In genomic region chr5:52799983-52800393, GRCh38 we compare ENCODE assay signal across 8 cellular contexts. TPM values are rescaled to one million over a fixed set of nuclear protein-coding genes. Genes with fewer than 3 reads are reported as not detected.
DNase-seq lines count a peak whose midpoint lies in the region; ATAC-seq and TF ChIP-seq lines count a peak whose summit lies in the region.

No MANE protein-coding gene starts in this region.

- H3K9me3 ChIP-seq in left lung, result no peaks in the 10 kb centered on the region

- H3K27ac ChIP-seq in left lung, result peak overlapping the region; percentile 96 to 97

- peak; percentile 87 for ATAC-seq in GM19397 (IDR thresholded peaks at IDR 0.05; ENCODE audit: unreplicated experiment)
- peak; percentile 76 for ATAC-seq in HG03558 (IDR thresholded peaks at IDR 0.05; ENCODE audit: extremely low read depth, unreplicated experiment)
- ATAC-seq in left lung, result peak; percentile 90

- no peak for TF ChIP-seq CTCF in left lung (IDR thresholded peaks at IDR 0.05)

- H3K36me3 ChIP-seq in left lung, result peaks cover 0 to 16% of the 10 kb centered on the region in 2 donors

- intact Hi-C loops in left lung (cut with DNase I), result loop anchor here in 1 of 2 donors (10.0 kb wide), 1 partner anchor 95 kb away; no protein-coding TSS in a partner anchor

- H3K4me1 ChIP-seq in left lung, result peaks cover 20 to 67% of the 10 kb centered on the region in 2 donors

- DNase-seq in CD1c-positive myeloid dendritic cell (ENCODE audit: extremely low spot score) (peak; percentile 99), NCI-H69 (lab: John Stamatoyannopoulos, UW) (peak; percentile 97), cortex of kidney (lab: John Stamatoyannopoulos, UW) (peak; percentile 70), left lung (peak; percentile 98 to 99)
- DNase-seq in activated CD4-positive, alpha-beta T cell treated with anti-CD3 and anti-CD28 coated beads, Interleukin-2, amount 50 U/mL, for 1 hour, result peak; percentile 95
- peak; percentile 93 for DNase-seq in stimulated activated CD4-positive, alpha-beta T cell treated with anti-CD3 and anti-CD28 coated beads, Interleukin-2, amount 100 ng/mL, for 4 hours (ENCODE audit: low read depth)

- H3K4me3 ChIP-seq in left lung, result peak overlapping the region; percentile 56 to 80

- H3K27me3 ChIP-seq in left lung, result no peaks in the 10 kb centered on the region

RNA-seq across cellular contexts. Expression of gene ITGA1, which starts 12.3 kb away (rescaled TPM):
- 100 to 1,000 TPM in 1 of 2 donors, 10 to 100 TPM in 1; 87.5 to 127 TPM for total RNA-seq in left lung

RNA-seq across cellular contexts. Expression of gene PELO, which starts 12.3 kb away (rescaled TPM):
- total RNA-seq in left lung, result 10 to 100 TPM; 40.9 to 47.6 TPM

Comparison
In these comparisons a context has a peak if more than half of its experiments do, and no peak if none do; other contexts are left out.
1. Peak in every context shown above with its lines: DNase-seq, ATAC-seq, H3K4me3 ChIP-seq and H3K27ac ChIP-seq.